ENCODE assay signal across 8 cellular contexts in genomic region chr2:100984892-100985307, GRCh38. TPM values are rescaled to one million over a fixed set of nuclear protein-coding genes. Genes with fewer than 3 reads are reported as not detected.
DNase-seq lines count a peak whose midpoint lies in the region; ATAC-seq, FAIRE-seq and TF ChIP-seq lines count a peak whose summit lies in the region.

No MANE protein-coding gene starts in this region.

- no peaks in the 10 kb centered on the region for H3K36me3 ChIP-seq in WERI-Rb-1
- no peaks in the 10 kb centered on the region for H3K36me3 ChIP-seq in breast epithelium

- FAIRE-seq in islet of Langerhans (lab: Jason Lieb, UNC) = peak; percentile 90

- H3K9me3 ChIP-seq in WERI-Rb-1 (ENCODE audit: severe bottlenecking) (no peaks in the 10 kb centered on the region), breast epithelium (no peaks in the 10 kb centered on the region)

- DNase-seq in NCI-H1694 (lab: John Stamatoyannopoulos, UW) (peak; percentile 44), WERI-Rb-1 (peak; percentile 79), breast epithelium (ENCODE audit: low spot score in 2 of 2) (peak; percentile 64 to 73)
- peak; percentile 43 to 67 for DNase-seq in stimulated activated CD4-positive, alpha-beta T cell treated with anti-CD3 and anti-CD28 coated beads, Interleukin-1b, Interleukin-23, amount 100 ng/mL, for 1 hour (ENCODE audit: low read depth in 2 of 2)

- intact Hi-C loops in breast epithelium (cut with DNase I; ENCODE audit: low total_unique reads) = no loop called here

- H3K27ac ChIP-seq in C4-2B (no peak overlapping the region), WERI-Rb-1 (no peak overlapping the region), breast epithelium (no peak overlapping the region)

- no peaks in the 10 kb centered on the region for H3K4me1 ChIP-seq in breast epithelium

- peak; percentile 64 for ATAC-seq in GM21381 (IDR thresholded peaks at IDR 0.05; ENCODE audit: unreplicated experiment)
- no peak for ATAC-seq in HG03439 (IDR thresholded peaks at IDR 0.05; ENCODE audit: unreplicated experiment)

- peak; percentile 84 for TF ChIP-seq CTCF in C4-2B (conservative IDR thresholded peaks at IDR 0.05)
- peak; percentile 95 for TF ChIP-seq CTCF in WERI-Rb-1 (IDR thresholded peaks at IDR 0.05; ENCODE audit: low read depth, low read length)
- peak; percentile 90 to 93 (median 91) for TF ChIP-seq CTCF in breast epithelium (IDR thresholded peaks at IDR 0.05)

- TF ChIP-seq POLR2A in breast epithelium (IDR thresholded peaks at IDR 0.05) = no peak

- H3K27me3 ChIP-seq in WERI-Rb-1 (ENCODE audit: insufficient read depth, low read depth, severe bottlenecking) (no peaks in the 10 kb centered on the region), breast epithelium (no peaks in the 10 kb centered on the region)

- H3K4me3 ChIP-seq in WERI-Rb-1 (ENCODE audit: low read depth, low read length) (no peak overlapping the region), breast epithelium (no peak overlapping the region)

RNA-seq across cellular contexts. Expression of gene RPL31, which starts 17.2 kb away (rescaled TPM):
- 1,000 to 10,000 TPM; 1,654 to 2,512 (median 1,741) TPM for total RNA-seq in breast epithelium
